In the genomic region with DNA sequence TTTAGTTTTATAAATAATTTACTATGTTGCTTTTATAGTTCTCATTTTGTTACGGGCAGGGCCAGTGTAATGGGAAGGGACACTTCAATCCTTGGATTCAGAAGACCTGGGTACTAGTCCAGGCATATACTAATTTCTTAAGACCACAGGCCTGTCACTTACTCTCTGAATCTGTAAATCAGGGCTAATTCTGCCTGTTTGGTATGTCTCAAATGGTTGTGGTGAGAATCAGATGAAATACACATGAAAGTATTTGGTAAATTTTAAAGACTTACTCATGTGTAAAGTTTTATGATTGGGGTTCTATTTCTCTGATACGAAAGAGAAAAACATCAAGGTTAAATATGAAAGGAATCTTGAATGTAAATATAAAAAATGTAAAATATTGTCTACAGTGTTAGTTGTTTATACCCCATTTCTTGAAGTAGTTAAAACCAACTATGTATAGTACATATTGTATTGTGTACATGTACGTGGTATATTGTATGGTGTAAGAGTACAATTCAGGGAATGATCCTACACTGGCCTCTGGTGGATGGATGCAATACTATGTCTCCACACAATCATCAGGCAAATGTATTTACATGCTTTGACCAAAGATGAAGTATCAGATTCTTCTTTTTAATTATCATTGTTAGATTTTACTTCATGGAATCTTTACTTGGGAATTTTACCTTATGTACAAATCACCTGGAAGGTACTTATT, we compare ENCODE assay signal across 9 cellular contexts. TPM values are rescaled to one million over a fixed set of nuclear protein-coding genes. Genes with fewer than 3 reads are reported as not detected.
A peak's percentile ranks its signal among the peaks of the same experiment; 100 is the strongest.
DNase-seq lines count a peak whose midpoint lies in the region; ATAC-seq, FAIRE-seq and TF ChIP-seq lines count a peak whose summit lies in the region.
"Had no signal": no experiment of that assay in that cellular context is flagged by ENCODE, and none has a peak within 500 bp of the region (broad histone marks: within the 10 kb centered on the region; RNA-seq: fewer than 3 reads in every experiment).

No MANE protein-coding gene starts in this region.

- peaks cover 29 to 80% (median 60%) of the 10 kb centered on the region in 10 experiments for H3K4me1 ChIP-seq in BLaER1 treated with 17β-estradiol and CSF1 and Interleukin-3, amounts not matched to agents 10 nM and 100 nM
- H3K4me1 ChIP-seq in stomach, result peaks cover 0 to 19% (median 9%) of the 10 kb centered on the region in 4 donors

- H3K9ac ChIP-seq in BLaER1 treated with 17β-estradiol and CSF1 and Interleukin-3, amounts not matched to agents 10 nM and 100 nM, result peak overlapping the region in 6 of 11 experiments; percentile 28 to 75 (median 54); a peak in 8 of 22 replicates

- H3K9me3 Mint-ChIP-seq in activated T-cell treated with anti-CD3 and anti-CD28 coated beads, Interleukin-2, amount 50 U/mL, for 24 hours, result no peaks in the 10 kb centered on the region
- H3K9me3 Mint-ChIP-seq: immature natural killer cell had no signal

- peak; percentile 76 for ATAC-seq in GM19035 (IDR thresholded peaks at IDR 0.05; ENCODE audit: unreplicated experiment)

- peak overlapping the region in 2 of 10 experiments; percentile 38 to 41; a peak in 2 of 20 replicates for H3K4me3 ChIP-seq in BLaER1 treated with 17β-estradiol and CSF1 and Interleukin-3, amounts not matched to agents 10 nM and 100 nM
- H3K4me3 ChIP-seq in WERI-Rb-1 (ENCODE audit: low read depth, low read length) (no peak overlapping the region), stomach (no peak overlapping the region)

- no peaks in the 10 kb centered on the region for H3K36me3 Mint-ChIP-seq in activated T-cell treated with anti-CD3 and anti-CD28 coated beads, Interleukin-2, amount 50 U/mL, for 24 hours (ENCODE audit: low read depth)
- H3K36me3 Mint-ChIP-seq: immature natural killer cell had no signal

- 65 to 77% (median 70%) methylated on average over 3 of the region's 3 CpGs for WGBS in stomach, 5 donors

- H3K4me2 ChIP-seq in BLaER1 treated with 17β-estradiol and CSF1 and Interleukin-3, amounts not matched to agents 10 nM and 100 nM, result peak overlapping the region in 10 of 11 experiments; percentile 31 to 89 (median 58); a peak in 19 of 22 replicates

- peaks cover 4% of the 10 kb centered on the region for H3K27me3 Mint-ChIP-seq in activated T-cell treated with anti-CD3 and anti-CD28 coated beads, Interleukin-2, amount 50 U/mL, for 24 hours

- DNase-seq in HTR-8/SVneo (ENCODE audit: insufficient read length, low spot score) (peak; percentile 1), WERI-Rb-1 (peak; percentile 19), left kidney (ENCODE audit: low read depth, low spot score) (peak; percentile 62), stomach (no peak)
- no peak for DNase-seq in activated T-cell treated with anti-CD3 and anti-CD28 coated beads, Interleukin-2, amount 50 U/mL, for 24 hours
- DNase-seq in stimulated activated naive CD4-positive, alpha-beta T cell (lab: John Stamatoyannopoulos, UW), result no peak

- H3K27ac ChIP-seq in BLaER1 treated with 17β-estradiol and CSF1 and Interleukin-3, amounts not matched to agents 10 nM and 100 nM, result peak overlapping the region in 6 of 11 experiments; percentile 55 to 90 (median 67); a peak in 12 of 22 replicates
- H3K27ac ChIP-seq in WERI-Rb-1, result no peak overlapping the region
- H3K27ac ChIP-seq in stomach, result no peak overlapping the region

- H3K27ac Mint-ChIP-seq in activated T-cell treated with anti-CD3 and anti-CD28 coated beads, Interleukin-2, amount 50 U/mL, for 24 hours, result no peak overlapping the region
- H3K27ac Mint-ChIP-seq: immature natural killer cell had no signal

- H3K36me3 ChIP-seq in BLaER1 treated with 17β-estradiol and CSF1 and Interleukin-3, amounts not matched to agents 10 nM and 100 nM, result no peaks in the 10 kb centered on the region
- no peaks in the 10 kb centered on the region for H3K36me3 ChIP-seq in WERI-Rb-1
- no peaks in the 10 kb centered on the region for H3K36me3 ChIP-seq in stomach

- TF ChIP-seq CTCF in WERI-Rb-1 (IDR thresholded peaks at IDR 0.05; ENCODE audit: low read depth, low read length) (peak; percentile 37), stomach (IDR thresholded peaks at IDR 0.05) (peak in 3 of 7 experiments; percentile 19 to 36 (median 30))

- H3K27me3 ChIP-seq in BLaER1 treated with 17β-estradiol and CSF1 and Interleukin-3, amounts not matched to agents 10 nM and 100 nM, result no peaks in the 10 kb centered on the region
- H3K27me3 ChIP-seq in WERI-Rb-1 (ENCODE audit: insufficient read depth, low read depth, severe bottlenecking) (no peaks in the 10 kb centered on the region), stomach (no peaks in the 10 kb centered on the region)

- peak; percentile 40 for FAIRE-seq in HTR-8/SVneo (lab: Jason Lieb, UNC)

- TF ChIP-seq EP300 in stomach (IDR thresholded peaks at IDR 0.05), result no peak

- no peaks in the 10 kb centered on the region for H3K9me3 ChIP-seq in BLaER1 treated with 17β-estradiol and CSF1 and Interleukin-3, amounts not matched to agents 10 nM and 100 nM (replicated peaks in 1 of 11)
- H3K9me3 ChIP-seq in WERI-Rb-1 (ENCODE audit: severe bottlenecking), result no peaks in the 10 kb centered on the region
- H3K9me3 ChIP-seq in stomach, result no peaks in the 10 kb centered on the region

- no peak overlapping the region for H3K4me3 Mint-ChIP-seq in activated T-cell treated with anti-CD3 and anti-CD28 coated beads, Interleukin-2, amount 50 U/mL, for 24 hours
- H3K4me3 Mint-ChIP-seq: immature natural killer cell had no signal

- no peaks in the 10 kb centered on the region for H4K20me1 ChIP-seq in BLaER1 treated with 17β-estradiol and CSF1 and Interleukin-3, amounts not matched to agents 10 nM and 100 nM

- no peak for TF ChIP-seq POLR2A in stomach (IDR thresholded peaks at IDR 0.05)

- H3K4me1 Mint-ChIP-seq in activated T-cell treated with anti-CD3 and anti-CD28 coated beads, Interleukin-2, amount 50 U/mL, for 24 hours (ENCODE audit: low read depth), result peaks cover 6% of the 10 kb centered on the region
- H3K4me1 Mint-ChIP-seq: immature natural killer cell had no signal

- intact Hi-C loops in stomach (cut with DNase I; ENCODE audit: low total_unique reads), result loop anchor here (10.0 kb wide), 1 partner anchor 58 kb away; a partner anchor contains a TSS

RNA-seq across cellular contexts. Expression of a gene that starts 24.5 kb away (rescaled TPM):
- total RNA-seq in stomach, result 10 to 100 TPM in 1 of 5 donors, under 1 TPM in 1, not detected in 3; 0.37 to 17.9 TPM
- not detected for polyA plus RNA-seq in stomach
- polyA plus RNA-seq: immature natural killer cell had no signal

RNA-seq across cellular contexts. Expression of a gene that starts 28.3 kb away (rescaled TPM):
- 10 to 100 TPM; 14.9 to 95.0 (median 28.6) TPM for total RNA-seq in stomach
- polyA plus RNA-seq in stomach, result 10 to 100 TPM; 23.5 to 33.5 (median 31.3) TPM

RNA-seq across cellular contexts. Expression of a gene that starts 54.8 kb away (rescaled TPM):
- total RNA-seq in stomach, result 1 to 10 TPM in 1 of 5 donors, under 1 TPM in 2, not detected in 2; 0.29 to 5.0 (median 0.89) TPM
- polyA plus RNA-seq in stomach, result under 1 TPM; 0.23 to 0.56 (median 0.31) TPM

Comparison
In these comparisons a context has a peak if more than half of its experiments do, and no peak if none do; other contexts are left out.
1. H3K27ac ChIP-seq: peak in BLaER1 treated with 17β-estradiol and CSF1 and Interleukin-3, amounts not matched to agents 10 nM and 100 nM (6 of 11); none in WERI-Rb-1 (single experiment) and stomach (0 of 5).
2. DNase-seq: peak in HTR-8/SVneo (single experiment), WERI-Rb-1 (single experiment) and left kidney (single experiment); none in stomach (single experiment), activated T-cell treated with anti-CD3 and anti-CD28 coated beads, Interleukin-2, amount 50 U/mL, for 24 hours (single experiment) and stimulated activated naive CD4-positive, alpha-beta T cell (0 of 6).